1 cellular context compared by ENCODE assay signal in genomic region chr2:172674034-172674967, GRCh38.
TF ChIP-seq lines count a peak whose summit lies in the region.

No MANE protein-coding gene starts in this region.

TF ChIP-seq in K562, 482 proteins besides CTCF, POLR2A, EP300 and RAD21 (continued from another document and continues in another):
- TF ChIP-seq, protein P1, sequence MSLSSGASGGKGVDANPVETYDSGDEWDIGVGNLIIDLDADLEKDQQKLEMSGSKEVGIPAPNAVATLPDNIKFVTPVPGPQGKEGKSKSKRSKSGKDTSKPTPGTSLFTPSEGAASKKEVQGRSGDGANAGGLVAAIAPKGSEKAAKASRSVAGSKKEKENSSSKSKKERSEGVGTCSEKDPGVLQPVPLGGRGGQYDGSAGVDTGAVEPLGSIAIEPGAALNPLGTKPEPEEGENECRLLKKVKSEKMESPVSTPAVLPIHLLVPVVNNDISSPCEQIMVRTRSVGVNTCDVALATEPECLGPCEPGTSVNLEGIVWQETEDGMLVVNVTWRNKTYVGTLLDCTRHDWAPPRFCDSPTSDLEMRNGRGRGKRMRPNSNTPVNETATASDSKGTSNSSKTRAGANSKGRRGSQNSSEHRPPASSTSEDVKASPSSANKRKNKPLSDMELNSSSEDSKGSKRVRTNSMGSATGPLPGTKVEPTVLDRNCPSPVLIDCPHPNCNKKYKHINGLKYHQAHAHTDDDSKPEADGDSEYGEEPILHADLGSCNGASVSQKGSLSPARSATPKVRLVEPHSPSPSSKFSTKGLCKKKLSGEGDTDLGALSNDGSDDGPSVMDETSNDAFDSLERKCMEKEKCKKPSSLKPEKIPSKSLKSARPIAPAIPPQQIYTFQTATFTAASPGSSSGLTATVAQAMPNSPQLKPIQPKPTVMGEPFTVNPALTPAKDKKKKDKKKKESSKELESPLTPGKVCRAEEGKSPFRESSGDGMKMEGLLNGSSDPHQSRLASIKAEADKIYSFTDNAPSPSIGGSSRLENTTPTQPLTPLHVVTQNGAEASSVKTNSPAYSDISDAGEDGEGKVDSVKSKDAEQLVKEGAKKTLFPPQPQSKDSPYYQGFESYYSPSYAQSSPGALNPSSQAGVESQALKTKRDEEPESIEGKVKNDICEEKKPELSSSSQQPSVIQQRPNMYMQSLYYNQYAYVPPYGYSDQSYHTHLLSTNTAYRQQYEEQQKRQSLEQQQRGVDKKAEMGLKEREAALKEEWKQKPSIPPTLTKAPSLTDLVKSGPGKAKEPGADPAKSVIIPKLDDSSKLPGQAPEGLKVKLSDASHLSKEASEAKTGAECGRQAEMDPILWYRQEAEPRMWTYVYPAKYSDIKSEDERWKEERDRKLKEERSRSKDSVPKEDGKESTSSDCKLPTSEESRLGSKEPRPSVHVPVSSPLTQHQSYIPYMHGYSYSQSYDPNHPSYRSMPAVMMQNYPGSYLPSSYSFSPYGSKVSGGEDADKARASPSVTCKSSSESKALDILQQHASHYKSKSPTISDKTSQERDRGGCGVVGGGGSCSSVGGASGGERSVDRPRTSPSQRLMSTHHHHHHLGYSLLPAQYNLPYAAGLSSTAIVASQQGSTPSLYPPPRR (CRISPR knock-in tag; IDR thresholded peaks at IDR 0.05; ENCODE audit: borderline replicate concordance): no peak
- TF ChIP-seq EZH2 (IDR thresholded peaks at IDR 0.05; ENCODE audit: borderline replicate concordance, low read depth, low read length): no peak
- peak; percentile 94 for TF ChIP-seq L3MBTL2 (IDR thresholded peaks at IDR 0.05)
- TF ChIP-seq RB1 (IDR thresholded peaks at IDR 0.05; ENCODE audit: low read depth): peak; percentile 82
- no peak for TF ChIP-seq NCOA1 (IDR thresholded peaks at IDR 0.05; ENCODE audit: low read depth)
- no peak for TF ChIP-seq HDAC8 (tag; IDR thresholded peaks at IDR 0.05)
- TF ChIP-seq ETV6 (IDR thresholded peaks at IDR 0.05; ENCODE audit: borderline replicate concordance in 1 of 2, low read depth in 2 of 2, low read length in 1 of 2): no peak
- TF ChIP-seq ETV6 (CRISPR knock-in tag; IDR thresholded peaks at IDR 0.05; ENCODE audit: borderline replicate concordance): no peak
- TF ChIP-seq ZNF133 (CRISPR knock-in tag; IDR thresholded peaks at IDR 0.05): no peak
- no peak for TF ChIP-seq FOS (IDR thresholded peaks at IDR 0.05; ENCODE audit: extremely low read depth, insufficient read length)
- TF ChIP-seq MTF1 (CRISPR knock-in tag; IDR thresholded peaks at IDR 0.05; ENCODE audit: borderline replicate concordance): no peak
- no peak for TF ChIP-seq NFIX (CRISPR knock-in tag; IDR thresholded peaks at IDR 0.05; ENCODE audit: low read depth)
- peak in 1 of 3 experiments; percentile 61 for TF ChIP-seq YY1 (IDR thresholded peaks at IDR 0.05; ENCODE audit: borderline replicate concordance in 1 of 3, control insufficient read depth in 1 of 3, extremely low read depth in 1 of 3, insufficient read depth in 3 of 3, insufficient read length in 1 of 3, insufficient replicate concordance in 2 of 3, low read depth in 1 of 3, low read length in 2 of 3)
- TF ChIP-seq, protein P2, sequence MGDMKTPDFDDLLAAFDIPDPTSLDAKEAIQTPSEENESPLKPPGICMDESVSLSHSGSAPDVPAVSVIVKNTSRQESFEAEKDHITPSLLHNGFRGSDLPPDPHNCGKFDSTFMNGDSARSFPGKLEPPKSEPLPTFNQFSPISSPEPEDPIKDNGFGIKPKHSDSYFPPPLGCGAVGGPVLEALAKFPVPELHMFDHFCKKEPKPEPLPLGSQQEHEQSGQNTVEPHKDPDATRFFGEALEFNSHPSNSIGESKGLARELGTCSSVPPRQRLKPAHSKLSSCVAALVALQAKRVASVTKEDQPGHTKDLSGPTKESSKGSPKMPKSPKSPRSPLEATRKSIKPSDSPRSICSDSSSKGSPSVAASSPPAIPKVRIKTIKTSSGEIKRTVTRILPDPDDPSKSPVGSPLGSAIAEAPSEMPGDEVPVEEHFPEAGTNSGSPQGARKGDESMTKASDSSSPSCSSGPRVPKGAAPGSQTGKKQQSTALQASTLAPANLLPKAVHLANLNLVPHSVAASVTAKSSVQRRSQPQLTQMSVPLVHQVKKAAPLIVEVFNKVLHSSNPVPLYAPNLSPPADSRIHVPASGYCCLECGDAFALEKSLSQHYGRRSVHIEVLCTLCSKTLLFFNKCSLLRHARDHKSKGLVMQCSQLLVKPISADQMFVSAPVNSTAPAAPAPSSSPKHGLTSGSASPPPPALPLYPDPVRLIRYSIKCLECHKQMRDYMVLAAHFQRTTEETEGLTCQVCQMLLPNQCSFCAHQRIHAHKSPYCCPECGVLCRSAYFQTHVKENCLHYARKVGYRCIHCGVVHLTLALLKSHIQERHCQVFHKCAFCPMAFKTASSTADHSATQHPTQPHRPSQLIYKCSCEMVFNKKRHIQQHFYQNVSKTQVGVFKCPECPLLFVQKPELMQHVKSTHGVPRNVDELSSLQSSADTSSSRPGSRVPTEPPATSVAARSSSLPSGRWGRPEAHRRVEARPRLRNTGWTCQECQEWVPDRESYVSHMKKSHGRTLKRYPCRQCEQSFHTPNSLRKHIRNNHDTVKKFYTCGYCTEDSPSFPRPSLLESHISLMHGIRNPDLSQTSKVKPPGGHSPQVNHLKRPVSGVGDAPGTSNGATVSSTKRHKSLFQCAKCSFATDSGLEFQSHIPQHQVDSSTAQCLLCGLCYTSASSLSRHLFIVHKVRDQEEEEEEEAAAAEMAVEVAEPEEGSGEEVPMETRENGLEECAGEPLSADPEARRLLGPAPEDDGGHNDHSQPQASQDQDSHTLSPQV (IDR thresholded peaks at IDR 0.05): no peak
- TF ChIP-seq CBX3 (IDR thresholded peaks at IDR 0.05; ENCODE audit: borderline replicate concordance in 1 of 2, low read length in 2 of 2): peak in 1 of 2 experiments; percentile 58; a peak in 1 of 3 replicates
- peak; percentile 79 for TF ChIP-seq MYC (IDR thresholded peaks at IDR 0.05; ENCODE audit: low read depth, low read length)
- TF ChIP-seq MYC (CRISPR knock-in tag; IDR thresholded peaks at IDR 0.05; ENCODE audit: borderline replicate concordance, low read depth): no peak
- no peak for TF ChIP-seq SAFB (IDR thresholded peaks at IDR 0.05; ENCODE audit: borderline replicate concordance, low read depth, low read length)
- no peak for TF ChIP-seq CGGBP1 (CRISPR knock-in tag; IDR thresholded peaks at IDR 0.05)
- no peak for TF ChIP-seq KLF10 (CRISPR knock-in tag; IDR thresholded peaks at IDR 0.05)
- TF ChIP-seq XRCC5 (IDR thresholded peaks at IDR 0.05; ENCODE audit: low read depth, low read length): peak; percentile 51; the same call in 1 of the 2 replicates
- TF ChIP-seq ZNF232 (CRISPR knock-in tag; IDR thresholded peaks at IDR 0.05): no peak
- peak; percentile 39; the same call in 1 of the 2 replicates for TF ChIP-seq CXXC5 (CRISPR knock-in tag; IDR thresholded peaks at IDR 0.05)
- TF ChIP-seq FOXJ3 (CRISPR knock-in tag; IDR thresholded peaks at IDR 0.05): no peak
- TF ChIP-seq, protein P3, sequence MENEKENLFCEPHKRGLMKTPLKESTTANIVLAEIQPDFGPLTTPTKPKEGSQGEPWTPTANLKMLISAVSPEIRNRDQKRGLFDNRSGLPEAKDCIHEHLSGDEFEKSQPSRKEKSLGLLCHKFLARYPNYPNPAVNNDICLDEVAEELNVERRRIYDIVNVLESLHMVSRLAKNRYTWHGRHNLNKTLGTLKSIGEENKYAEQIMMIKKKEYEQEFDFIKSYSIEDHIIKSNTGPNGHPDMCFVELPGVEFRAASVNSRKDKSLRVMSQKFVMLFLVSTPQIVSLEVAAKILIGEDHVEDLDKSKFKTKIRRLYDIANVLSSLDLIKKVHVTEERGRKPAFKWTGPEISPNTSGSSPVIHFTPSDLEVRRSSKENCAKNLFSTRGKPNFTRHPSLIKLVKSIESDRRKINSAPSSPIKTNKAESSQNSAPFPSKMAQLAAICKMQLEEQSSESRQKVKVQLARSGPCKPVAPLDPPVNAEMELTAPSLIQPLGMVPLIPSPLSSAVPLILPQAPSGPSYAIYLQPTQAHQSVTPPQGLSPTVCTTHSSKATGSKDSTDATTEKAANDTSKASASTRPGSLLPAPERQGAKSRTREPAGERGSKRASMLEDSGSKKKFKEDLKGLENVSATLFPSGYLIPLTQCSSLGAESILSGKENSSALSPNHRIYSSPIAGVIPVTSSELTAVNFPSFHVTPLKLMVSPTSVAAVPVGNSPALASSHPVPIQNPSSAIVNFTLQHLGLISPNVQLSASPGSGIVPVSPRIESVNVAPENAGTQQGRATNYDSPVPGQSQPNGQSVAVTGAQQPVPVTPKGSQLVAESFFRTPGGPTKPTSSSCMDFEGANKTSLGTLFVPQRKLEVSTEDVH (IDR thresholded peaks at IDR 0.05; ENCODE audit: low read depth, partially characterized antibody): no peak
- TF ChIP-seq CTBP1 (IDR thresholded peaks at IDR 0.05; ENCODE audit: borderline replicate concordance): peak; percentile 7; the same call in 1 of the 2 replicates
- TF ChIP-seq ZFP1 (CRISPR knock-in tag; IDR thresholded peaks at IDR 0.05): no peak
- TF ChIP-seq TCF15 (CRISPR knock-in tag; IDR thresholded peaks at IDR 0.05): no peak
- TF ChIP-seq, protein P4, sequence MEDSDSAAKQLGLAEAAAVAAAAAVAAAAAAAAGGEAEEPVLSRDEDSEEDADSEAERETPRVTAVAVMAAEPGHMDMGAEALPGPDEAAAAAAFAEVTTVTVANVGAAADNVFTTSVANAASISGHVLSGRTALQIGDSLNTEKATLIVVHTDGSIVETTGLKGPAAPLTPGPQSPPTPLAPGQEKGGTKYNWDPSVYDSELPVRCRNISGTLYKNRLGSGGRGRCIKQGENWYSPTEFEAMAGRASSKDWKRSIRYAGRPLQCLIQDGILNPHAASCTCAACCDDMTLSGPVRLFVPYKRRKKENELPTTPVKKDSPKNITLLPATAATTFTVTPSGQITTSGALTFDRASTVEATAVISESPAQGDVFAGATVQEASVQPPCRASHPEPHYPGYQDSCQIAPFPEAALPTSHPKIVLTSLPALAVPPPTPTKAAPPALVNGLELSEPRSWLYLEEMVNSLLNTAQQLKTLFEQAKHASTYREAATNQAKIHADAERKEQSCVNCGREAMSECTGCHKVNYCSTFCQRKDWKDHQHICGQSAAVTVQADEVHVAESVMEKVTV (CRISPR knock-in tag; IDR thresholded peaks at IDR 0.05): peak; percentile 61; the same call in 1 of the 2 replicates
- peak; percentile 63 for TF ChIP-seq SMC3 (conservative IDR thresholded peaks at IDR 0.05; ENCODE audit: insufficient read depth, low read depth, low read length)
- no peak for TF ChIP-seq KLF6 (CRISPR knock-in tag; IDR thresholded peaks at IDR 0.05; ENCODE audit: borderline replicate concordance)
- TF ChIP-seq UBTF (IDR thresholded peaks at IDR 0.05; ENCODE audit: borderline replicate concordance in 1 of 2, low read depth in 2 of 2, low read length in 2 of 2): 0 out of 4 replicates have a peak, but pooled peaks have one; percentile 61 to 71
- TF ChIP-seq HMG20A (CRISPR knock-in tag; conservative IDR thresholded peaks at IDR 0.05): no peak
- no peak for TF ChIP-seq SMARCE1 (IDR thresholded peaks at IDR 0.05)
- no peak for TF ChIP-seq ZNF551 (CRISPR knock-in tag; IDR thresholded peaks at IDR 0.05)
- TF ChIP-seq NRF1 (conservative IDR thresholded peaks at IDR 0.05 in 1 of 2, IDR thresholded peaks at IDR 0.05 in 1 of 2): no peak
- TF ChIP-seq ZBTB5 (IDR thresholded peaks at IDR 0.05): no peak
- no peak; the same call in 1 of the 2 replicates for TF ChIP-seq MTA3 (IDR thresholded peaks at IDR 0.05; ENCODE audit: borderline replicate concordance)
- TF ChIP-seq SMAD4 (CRISPR knock-in tag; conservative IDR thresholded peaks at IDR 0.05): peak; percentile 22; the same call in 1 of the 2 replicates
- no peak for TF ChIP-seq SRF (CRISPR knock-in tag; IDR thresholded peaks at IDR 0.05)
- TF ChIP-seq NR2C1 (IDR thresholded peaks at IDR 0.05): no peak
- TF ChIP-seq NR2C1 (tag; IDR thresholded peaks at IDR 0.05): no peak
- TF ChIP-seq ZNF143 (CRISPR knock-in tag; IDR thresholded peaks at IDR 0.05): no peak
- TF ChIP-seq ZNF512 (tag; IDR thresholded peaks at IDR 0.05): 0 out of 2 replicates have a peak, but pooled peaks have one; percentile 16
